Comparison of ENCODE assay signal across 23 cellular contexts in the genomic region with DNA sequence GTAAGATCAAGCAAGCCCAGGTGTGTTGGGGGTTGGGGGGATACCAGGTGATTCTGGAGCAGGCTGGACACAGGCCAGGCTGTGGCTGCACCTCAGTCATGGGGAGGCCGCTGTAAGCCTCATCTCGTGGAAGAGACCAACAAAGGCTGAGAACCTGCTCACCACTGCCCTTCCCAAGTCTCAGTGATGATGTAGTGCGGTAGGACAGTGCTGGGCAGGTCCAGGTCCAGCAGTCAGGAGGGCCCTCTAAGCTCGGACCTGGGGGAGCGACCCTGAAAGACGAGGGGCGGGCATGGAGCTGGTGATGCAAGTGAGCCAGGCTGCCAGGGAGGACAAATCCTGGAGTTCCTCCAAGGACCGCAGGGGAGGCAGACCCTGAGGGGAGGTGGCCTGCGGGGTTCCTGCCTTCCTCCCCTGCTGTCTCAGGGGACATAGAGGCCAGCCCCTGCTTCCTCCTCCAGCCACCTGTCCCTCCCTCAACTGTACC. TPM values are rescaled to one million over a fixed set of nuclear protein-coding genes. Genes with fewer than 3 reads are reported as not detected.
A peak's percentile ranks its signal among the peaks of the same experiment; 100 is the strongest.
DNase-seq lines count a peak whose midpoint lies in the region; ATAC-seq and TF ChIP-seq lines count a peak whose summit lies in the region.
"Had no signal": no experiment of that assay in that cellular context is flagged by ENCODE, and none has a peak within 500 bp of the region (broad histone marks: within the 10 kb centered on the region; RNA-seq: fewer than 3 reads in every experiment).

No MANE protein-coding gene starts in this region.

- peaks cover 3% of the 10 kb centered on the region for H3K9me3 Mint-ChIP-seq in activated B cell treated with CpG ODN at 0.5 μM for 24 hours
- H3K9me3 Mint-ChIP-seq in naive thymus-derived CD8-positive, alpha-beta T cell, result peaks cover 0 to 13% (median 0%) of the 10 kb centered on the region in 9 donors
- peaks cover 9% of the 10 kb centered on the region for H3K9me3 Mint-ChIP-seq in type B pancreatic cell
- peaks cover 5% of the 10 kb centered on the region for H3K9me3 Mint-ChIP-seq in activated T-cell treated with anti-CD3 and anti-CD28 coated beads, Interleukin-2, amount 50 U/mL, for 24 hours

- H3K36me3 Mint-ChIP-seq in activated B cell treated with CpG ODN at 0.5 μM for 24 hours (ENCODE audit: low read depth), result no peaks in the 10 kb centered on the region
- H3K36me3 Mint-ChIP-seq in naive thymus-derived CD8-positive, alpha-beta T cell, result no peaks in the 10 kb centered on the region
- H3K36me3 Mint-ChIP-seq in type B pancreatic cell, result no peaks in the 10 kb centered on the region
- no peaks in the 10 kb centered on the region for H3K36me3 Mint-ChIP-seq in activated T-cell treated with anti-CD3 and anti-CD28 coated beads, Interleukin-2, amount 50 U/mL, for 24 hours (ENCODE audit: low read depth)

- no peaks in the 10 kb centered on the region for H3K27me3 ChIP-seq in right atrium auricular region
- H3K27me3 ChIP-seq: vagina had no signal

- no peaks in the 10 kb centered on the region for H3K9me3 ChIP-seq in right atrium auricular region
- H3K9me3 ChIP-seq: vagina had no signal

- DNase-seq in Right ventricle myocardium superior, result peak; percentile 38
- DNase-seq in right atrium auricular region (ENCODE audit: low spot score), result no peak
- DNase-seq in activated B cell treated with CpG ODN at 0.5 μM for 24 hours, result no peak
- peak in 1 of 10 donors; percentile 35 for DNase-seq in naive thymus-derived CD8-positive, alpha-beta T cell
- no peak for DNase-seq in type B pancreatic cell (ENCODE audit: extremely low spot score, unreplicated experiment)
- no peak for DNase-seq in CD1c-positive myeloid dendritic cell (ENCODE audit: extremely low spot score)
- no peak for DNase-seq in DMS79 treated with DMSO at 0.1 percent for 48 hours (lab: John Stamatoyannopoulos, UW)
- DNase-seq in activated T-cell treated with anti-CD3 and anti-CD28 coated beads, Interleukin-2, amount 50 U/mL, for 24 hours, result no peak
- DNase-seq: activated CD4-positive, alpha-beta T cell treated with anti-CD3 and anti-CD28 coated beads, Interleukin-2, amount 10 ng/mL, durations not matched to agents 7 days and 5 days; activated effector memory CD4-positive, alpha-beta T cell treated with Interleukin-2 at 50 U/mL for 16 hours; caudate nucleus; dermis blood vessel endothelial cell; MM.1S; NCI-H146; NCI-H69; SHP77 treated with DMSO at 0.1 percent for 48 hours; small intestine; stimulated activated CD4-positive, alpha-beta T cell treated with anti-CD3 and anti-CD28 coated beads, Interleukin-2, amount 100 ng/mL, for 48 hours had no signal

- POLR2A ChIA-PET in activated B cell treated with CpG ODN at 0.5 μM for 24 hours (lab: Charles Lee), result no interaction called here
- POLR2A ChIA-PET in naive thymus-derived CD8-positive, alpha-beta T cell (lab: Charles Lee), result interaction anchor here (3.7 kb wide), 1 partner anchor 53 kb away, joined by 15 read pairs; no protein-coding TSS in a partner anchor

- H3K4me1 Mint-ChIP-seq in activated B cell treated with CpG ODN at 0.5 μM for 24 hours (peaks cover 34% of the 10 kb centered on the region), type B pancreatic cell (ENCODE audit: unreplicated experiment) (peaks cover 4% of the 10 kb centered on the region)
- peaks cover 12 to 33% (median 20%) of the 10 kb centered on the region in 4 donors for H3K4me1 Mint-ChIP-seq in naive thymus-derived CD8-positive, alpha-beta T cell
- peaks cover 11% of the 10 kb centered on the region for H3K4me1 Mint-ChIP-seq in activated T-cell treated with anti-CD3 and anti-CD28 coated beads, Interleukin-2, amount 50 U/mL, for 24 hours (ENCODE audit: low read depth)

- TF ChIP-seq CTCF in right atrium auricular region (IDR thresholded peaks at IDR 0.05), result no peak
- TF ChIP-seq CTCF in activated B cell treated with CpG ODN at 0.5 μM for 24 hours (IDR thresholded peaks at IDR 0.05), result no peak
- no peak for TF ChIP-seq CTCF in type B pancreatic cell (conservative IDR thresholded peaks at IDR 0.05)

- ATAC-seq in Right ventricle myocardium superior (ENCODE audit: poor library complexity), result no peak
- no peak for ATAC-seq in activated B cell treated with CpG ODN at 0.5 μM for 24 hours (ENCODE audit: low read depth)
- no peak for ATAC-seq in naive thymus-derived CD8-positive, alpha-beta T cell
- ATAC-seq: GM12878 had no signal

- no peak overlapping the region for H3K4me3 ChIP-seq in right atrium auricular region
- H3K4me3 ChIP-seq: GM12878, GM23248, lung, vagina had no signal

- H3K27ac Mint-ChIP-seq in activated B cell treated with CpG ODN at 0.5 μM for 24 hours (peak overlapping the region; percentile 63), type B pancreatic cell (peak overlapping the region; percentile 83)
- H3K27ac Mint-ChIP-seq in naive thymus-derived CD8-positive, alpha-beta T cell, result peak overlapping the region; percentile 6 to 92 (median 82)
- H3K27ac Mint-ChIP-seq in activated T-cell treated with anti-CD3 and anti-CD28 coated beads, Interleukin-2, amount 50 U/mL, for 24 hours, result no peak overlapping the region
- H3K27ac Mint-ChIP-seq: activated CD4-positive, alpha-beta T cell treated with anti-CD3 and anti-CD28 coated beads, Interleukin-2, amount 10 ng/mL, durations not matched to agents 7 days and 5 days had no signal

- peaks cover 0 to 32% of the 10 kb centered on the region in 2 donors for H3K4me1 ChIP-seq in right atrium auricular region

- H3K27ac ChIP-seq in right atrium auricular region, result no peak overlapping the region
- H3K27ac ChIP-seq: epithelial cell of prostate, GM23248, vagina had no signal

- H3K27me3 Mint-ChIP-seq in activated B cell treated with CpG ODN at 0.5 μM for 24 hours, result no peaks in the 10 kb centered on the region
- H3K27me3 Mint-ChIP-seq in naive thymus-derived CD8-positive, alpha-beta T cell, result no peaks in the 10 kb centered on the region
- no peaks in the 10 kb centered on the region for H3K27me3 Mint-ChIP-seq in type B pancreatic cell
- H3K27me3 Mint-ChIP-seq in activated T-cell treated with anti-CD3 and anti-CD28 coated beads, Interleukin-2, amount 50 U/mL, for 24 hours, result no peaks in the 10 kb centered on the region
- H3K27me3 Mint-ChIP-seq: activated CD4-positive, alpha-beta T cell treated with anti-CD3 and anti-CD28 coated beads, Interleukin-2, amount 10 ng/mL, durations not matched to agents 7 days and 5 days had no signal

- no peaks in the 10 kb centered on the region for H3K36me3 ChIP-seq in right atrium auricular region
- H3K36me3 ChIP-seq: vagina had no signal

- intact Hi-C loops in Right ventricle myocardium superior (cut with DNase I) (loop anchor here (2.0 to 10.0 kb wide), 2 partner anchors 55 to 241 kb away; no protein-coding TSS in a partner anchor), activated B cell treated with CpG ODN at 0.5 μM for 24 hours (cut with micrococcal nuclease) (no loop called here)

- peak overlapping the region; percentile 32 for H3K4me3 Mint-ChIP-seq in activated B cell treated with CpG ODN at 0.5 μM for 24 hours
- peak overlapping the region in 1 of 10 donors; percentile 12 for H3K4me3 Mint-ChIP-seq in naive thymus-derived CD8-positive, alpha-beta T cell
- peak overlapping the region; percentile 75 for H3K4me3 Mint-ChIP-seq in type B pancreatic cell
- no peak overlapping the region for H3K4me3 Mint-ChIP-seq in activated T-cell treated with anti-CD3 and anti-CD28 coated beads, Interleukin-2, amount 50 U/mL, for 24 hours
- H3K4me3 Mint-ChIP-seq: activated CD4-positive, alpha-beta T cell treated with anti-CD3 and anti-CD28 coated beads, Interleukin-2, amount 10 ng/mL, durations not matched to agents 7 days and 5 days had no signal

- CTCF ChIA-PET in activated B cell treated with CpG ODN at 0.5 μM for 24 hours (lab: Charles Lee), result interaction anchor here (0.9 kb wide), 1 partner anchor 54 kb away, joined by 3 read pairs; no protein-coding TSS in a partner anchor

RNA-seq across cellular contexts. Expression of gene PWWP2B, which starts 3.3 kb away (rescaled TPM):
- 23.0 TPM for total RNA-seq in Right ventricle myocardium superior
- total RNA-seq in right atrium auricular region, result 1 to 10 TPM; 7.7 to 8.1 TPM
- total RNA-seq in activated B cell treated with CpG ODN at 0.5 μM for 24 hours, result 12.8 and 13.4 TPM in 2 replicates
- total RNA-seq in naive thymus-derived CD8-positive, alpha-beta T cell, result 10 to 100 TPM in 1 of 2 experiments, 1 to 10 TPM in 1; 9.1 to 10.2 TPM
- polyA plus RNA-seq in naive thymus-derived CD8-positive, alpha-beta T cell, result 1 to 10 TPM; 1.2 to 2.9 (median 1.9) TPM
- 22.6 and 41.4 TPM in 2 replicates for total RNA-seq in type B pancreatic cell (ENCODE audit: low replicate concordance)
